Comparison of ENCODE assay signal across 28 cellular contexts in the genomic region with DNA sequence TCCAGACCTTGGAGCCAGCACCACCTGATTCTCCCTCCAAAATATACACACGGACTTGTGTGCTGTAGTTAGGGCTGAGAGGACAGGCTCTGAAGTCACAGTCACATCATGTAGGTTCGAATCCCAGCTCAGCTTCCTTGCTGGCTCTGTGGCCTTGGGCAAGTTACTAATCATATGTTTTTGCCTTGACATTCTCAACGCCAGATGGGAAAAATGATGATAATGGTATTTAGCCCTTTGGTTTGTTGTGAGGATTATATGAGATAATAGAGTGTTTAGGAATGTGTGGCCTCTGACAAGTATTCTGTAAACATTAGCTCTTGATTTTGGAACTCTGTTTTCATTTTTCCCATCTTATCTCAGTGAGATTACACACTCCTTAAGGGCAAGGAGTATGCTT.
"Had no signal": no experiment of that assay in that cellular context is flagged by ENCODE, and none has a peak within 500 bp of the region (broad histone marks: within the 10 kb centered on the region; RNA-seq: fewer than 3 reads in every experiment).

No MANE protein-coding gene starts in this region.

- H3K36me3 Mint-ChIP-seq: memory B cell; natural killer cell treated with Interleukin-12 subunit alpha and Interleukin-12 subunit beta and Interleukin-15 and Interleukin-18, amount 100 ng/mL, for 72 hours had no signal

- H3K4me3 Mint-ChIP-seq: dendritic cell treated with granulocyte-macrophage colony-stimulating factor and Interleukin-4, amounts not matched to agents 40 ng/mL and 50 ng/mL, for 4 days; endodermal cell; memory B cell; natural killer cell treated with Interleukin-12 subunit alpha and Interleukin-12 subunit beta and Interleukin-15 and Interleukin-18, amount 100 ng/mL, for 72 hours; neural crest cell had no signal

- H3K27me3 ChIP-seq: esophagus muscularis mucosa, gastrocnemius medialis, right atrium auricular region, testis, tibial artery, upper lobe of right lung, uterus had no signal

- H3K4me1 Mint-ChIP-seq: memory B cell, neural crest cell had no signal

- H3K4me3 ChIP-seq: esophagus muscularis mucosa, gastrocnemius medialis, lung, prostate gland, right atrium auricular region, smooth muscle cell, testis, tibial artery, upper lobe of right lung, uterus had no signal

- H3K27me3 Mint-ChIP-seq: dendritic cell treated with granulocyte-macrophage colony-stimulating factor and Interleukin-4, amounts not matched to agents 40 ng/mL and 50 ng/mL, for 4 days; natural killer cell treated with Interleukin-12 subunit alpha and Interleukin-12 subunit beta and Interleukin-15 and Interleukin-18, amount 100 ng/mL, for 72 hours had no signal

- H3K36me3 ChIP-seq: esophagus muscularis mucosa, gastrocnemius medialis, prostate gland, right atrium auricular region, tibial artery, upper lobe of right lung, uterus had no signal

- H3K9me3 ChIP-seq: esophagus muscularis mucosa, gastrocnemius medialis, prostate gland, right atrium auricular region, testis, tibial artery, upper lobe of right lung, uterus had no signal

- ATAC-seq: gastrocnemius medialis; left lobe of liver; natural killer cell treated with Interleukin-12 subunit alpha and Interleukin-12 subunit beta and Interleukin-15 and Interleukin-18, amount 100 ng/mL, for 72 hours; sciatic nerve; stimulated activated naive CD8-positive, alpha-beta T cell treated with anti-CD3 and anti-CD28 coated beads, Interleukin-15, Interleukin-2, amounts not matched to agents 100 U/mL and 50 U/mL, for 24 hours; upper lobe of right lung had no signal

- DNase-seq: effector CD8-positive, alpha-beta T cell; endodermal cell; foreskin fibroblast; gastrocnemius medialis; head of caudate nucleus; kidney; nucleus accumbens; stimulated activated CD4-positive, alpha-beta T cell treated with anti-CD3 and anti-CD28 coated beads, Interleukin-12 subunit alpha, Interleukin-12 subunit beta, amount 100 ng/mL, for 4 hours; stimulated activated CD4-positive, alpha-beta T cell treated with anti-CD3 and anti-CD28 coated beads, Interleukin-1b, Interleukin-23, amount 100 ng/mL, for 48 hours; stimulated activated CD4-positive, alpha-beta T cell treated with anti-CD3 and anti-CD28 coated beads, Interleukin-4, amount 100 ng/mL, for 1 hour; stimulated activated CD8-positive, alpha-beta memory T cell treated with anti-CD3 and anti-CD28 coated beads, Interleukin-4, amount 100 ng/mL, for 48 hours; stimulated activated naive CD8-positive, alpha-beta T cell treated with anti-CD3 and anti-CD28 coated beads, Interleukin-15, Interleukin-2, amounts not matched to agents 100 U/mL and 50 U/mL, for 24 hours; substantia nigra; testis; tibial artery; upper lobe of right lung; uterus had no signal

- H3K27ac ChIP-seq: esophagus muscularis mucosa, gastrocnemius medialis, prostate gland, right atrium auricular region, testis, tibial artery, upper lobe of right lung, uterus had no signal

- H3K4me2 ChIP-seq: smooth muscle cell had no signal

- H3K4me1 ChIP-seq: esophagus muscularis mucosa, gastrocnemius medialis, prostate gland, testis, tibial artery, upper lobe of right lung, uterus had no signal

- H3K9me3 Mint-ChIP-seq: dendritic cell treated with granulocyte-macrophage colony-stimulating factor and Interleukin-4, amounts not matched to agents 40 ng/mL and 50 ng/mL, for 4 days; endodermal cell; memory B cell; natural killer cell treated with Interleukin-12 subunit alpha and Interleukin-12 subunit beta and Interleukin-15 and Interleukin-18, amount 100 ng/mL, for 72 hours; neural crest cell had no signal

- H3K27ac Mint-ChIP-seq: dendritic cell treated with granulocyte-macrophage colony-stimulating factor and Interleukin-4, amounts not matched to agents 40 ng/mL and 50 ng/mL, for 4 days; endodermal cell; memory B cell; natural killer cell treated with Interleukin-12 subunit alpha and Interleukin-12 subunit beta and Interleukin-15 and Interleukin-18, amount 100 ng/mL, for 72 hours had no signal
